Comparison of ENCODE assay signal across 8 cellular contexts in the genomic region with DNA sequence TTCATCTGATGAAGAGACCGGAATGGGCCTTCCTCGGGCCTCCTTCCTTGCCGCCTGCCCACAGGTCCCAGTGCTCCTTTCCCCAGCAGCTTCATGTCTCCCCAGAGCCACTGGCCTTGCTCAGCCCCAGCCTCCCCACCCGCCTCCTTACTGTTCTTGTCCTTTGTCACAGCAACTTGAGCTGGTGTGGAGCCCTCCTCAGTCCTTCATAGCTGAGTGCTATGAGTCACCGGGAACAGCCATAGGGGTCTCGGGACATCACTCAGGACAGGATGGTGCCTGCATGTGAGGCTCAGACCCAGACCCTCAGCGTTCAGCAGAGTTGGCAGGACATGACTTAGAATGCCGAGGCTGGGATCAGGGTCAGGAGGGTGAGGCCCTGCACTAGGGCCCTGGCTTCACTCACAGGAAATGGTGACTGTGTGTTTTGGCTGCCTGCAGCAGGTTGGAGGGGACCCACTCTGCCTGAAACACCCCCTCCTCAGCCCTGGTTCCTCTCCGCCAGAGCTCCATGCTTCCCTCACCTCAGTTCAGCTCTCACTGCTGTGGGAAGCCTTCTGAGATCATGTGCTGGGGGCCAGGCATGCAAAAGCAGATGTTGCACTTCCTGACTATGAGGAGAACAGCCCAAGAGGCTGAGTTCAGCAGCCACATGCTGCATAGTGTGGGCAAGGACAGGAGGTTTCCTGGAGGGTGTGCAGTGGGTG. TPM values are rescaled to one million over a fixed set of nuclear protein-coding genes. Genes with fewer than 3 reads are reported as not detected.
DNase-seq lines count a peak whose midpoint lies in the region; ATAC-seq and TF ChIP-seq lines count a peak whose summit lies in the region.

No MANE protein-coding gene starts in this region.

- TF ChIP-seq EP300 in esophagus muscularis mucosa (IDR thresholded peaks at IDR 0.05) (no peak), sigmoid colon (IDR thresholded peaks at IDR 0.05) (no peak)

- H3K27ac ChIP-seq in esophagus muscularis mucosa (replicated peaks in 1 of 4) (peak overlapping the region; percentile 1 to 57 (median 48)), sigmoid colon (peak overlapping the region in 3 of 4 donors; percentile 47 to 62 (median 59))

- ATAC-seq in GM19043 (IDR thresholded peaks at IDR 0.05; ENCODE audit: low read depth, unreplicated experiment) (peak; percentile 74), HG03159 (IDR thresholded peaks at IDR 0.05; ENCODE audit: unreplicated experiment) (peak; percentile 61), HG03520 (IDR thresholded peaks at IDR 0.05; ENCODE audit: unreplicated experiment) (no peak)

- H3K4me3 ChIP-seq in esophagus muscularis mucosa, result no peak overlapping the region
- H3K4me3 ChIP-seq in sigmoid colon, result no peak overlapping the region

- 86% methylated on average over 8 of the region's 9 CpGs for WGBS in esophagus muscularis mucosa
- WGBS in sigmoid colon, 2 donors, result 75 to 89% methylated on average over 9 of the region's 9 CpGs

- no peak for DNase-seq in esophagus muscularis mucosa (ENCODE audit: extremely low spot score)
- no peak for DNase-seq in sigmoid colon
- no peak for DNase-seq in COLO668 (lab: John Stamatoyannopoulos, UW; ENCODE audit: unreplicated experiment)
- no peak for DNase-seq in NCI-H774 (lab: John Stamatoyannopoulos, UW)
- DNase-seq in posterior vena cava (ENCODE audit: low spot score), result no peak

- H3K4me1 ChIP-seq in esophagus muscularis mucosa, result peaks cover 35 to 37% (median 36%) of the 10 kb centered on the region in 4 donors
- peaks cover 0 to 36% (median 32%) of the 10 kb centered on the region in 4 donors for H3K4me1 ChIP-seq in sigmoid colon

- H3K9me3 ChIP-seq in esophagus muscularis mucosa (no peaks in the 10 kb centered on the region), sigmoid colon (no peaks in the 10 kb centered on the region)

- TF ChIP-seq POLR2A in esophagus muscularis mucosa (IDR thresholded peaks at IDR 0.05; ENCODE audit: low read depth) (no peak), sigmoid colon (IDR thresholded peaks at IDR 0.05) (no peak)

- TF ChIP-seq CTCF in esophagus muscularis mucosa (IDR thresholded peaks at IDR 0.05), result no peak
- TF ChIP-seq CTCF in sigmoid colon (IDR thresholded peaks at IDR 0.05), result no peak

- H3K36me3 ChIP-seq in esophagus muscularis mucosa (peaks cover 10 to 45% (median 38%) of the 10 kb centered on the region in 4 donors), sigmoid colon (peaks cover 5 to 34% (median 19%) of the 10 kb centered on the region in 4 donors)

- no peaks in the 10 kb centered on the region for H3K27me3 ChIP-seq in esophagus muscularis mucosa
- no peaks in the 10 kb centered on the region for H3K27me3 ChIP-seq in sigmoid colon

- intact Hi-C loops in esophagus muscularis mucosa (cut with DNase I) (loop anchor here (5.0 to 10.0 kb wide), 2 partner anchors 232 to 330 kb away; no protein-coding TSS in a partner anchor), sigmoid colon (cut with DNase I) (no loop called here), posterior vena cava (cut with DNase I) (loop anchor here in 1 of 2 donors (10.0 kb wide), 1 partner anchor 230 kb away; a partner anchor contains a TSS)

RNA-seq across cellular contexts. Expression of a gene that starts 40.7 kb away (rescaled TPM):
- total RNA-seq in esophagus muscularis mucosa, result not detected
- not detected for total RNA-seq in sigmoid colon
- not detected for polyA plus RNA-seq in sigmoid colon
- total RNA-seq in posterior vena cava, result not detected
